12 cellular contexts compared by ENCODE assay signal in the genomic region with DNA sequence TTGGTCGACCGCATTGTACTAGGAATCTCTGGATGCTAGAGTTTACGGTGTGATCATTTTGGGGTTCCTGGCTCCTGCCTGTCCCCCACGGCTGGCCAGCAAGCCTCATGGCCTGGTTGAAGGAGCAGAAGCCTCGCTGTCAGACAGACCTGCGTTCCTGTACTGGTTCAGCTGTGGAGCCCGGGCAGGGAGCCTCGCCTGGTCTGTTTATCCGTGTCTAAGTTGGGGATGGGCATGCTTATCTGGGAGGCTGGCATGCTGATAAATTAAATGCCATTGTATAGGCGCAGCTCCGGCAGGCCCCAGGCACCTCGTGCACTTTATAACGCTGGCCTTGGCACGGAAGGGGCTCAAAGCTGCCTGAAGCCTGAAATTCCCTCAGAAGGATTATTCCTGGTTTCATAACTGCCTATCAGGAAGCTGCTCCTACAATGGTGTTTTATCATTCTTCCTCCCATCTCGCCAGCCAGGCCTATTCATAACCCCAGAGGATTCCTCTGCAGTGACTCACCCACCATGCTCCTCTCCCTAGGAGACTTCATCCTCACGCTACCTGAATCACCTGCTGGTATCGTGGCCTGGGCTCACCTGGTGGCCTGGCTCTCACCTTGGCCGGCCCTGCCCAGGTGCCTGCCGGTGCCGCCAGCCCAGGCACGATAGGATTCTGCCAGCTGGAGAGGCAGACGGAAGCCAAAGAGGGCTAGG.
A peak's percentile ranks its signal among the peaks of the same experiment; 100 is the strongest.
DNase-seq lines count a peak whose midpoint lies in the region; ATAC-seq, FAIRE-seq and TF ChIP-seq lines count a peak whose summit lies in the region.
"Had no signal": no experiment of that assay in that cellular context is flagged by ENCODE, and none has a peak within 500 bp of the region (broad histone marks: within the 10 kb centered on the region; RNA-seq: fewer than 3 reads in every experiment).

No MANE protein-coding gene starts in this region.

- no peak overlapping the region for H2BK15ac ChIP-seq in H1 (ENCODE audit: low read length)

- ATAC-seq in activated T-cell treated with anti-CD3 and anti-CD28 coated beads, Interleukin-2, amount 50 U/mL, for 72 hours (replicated peaks in 1 of 2): no peak
- ATAC-seq: activated CD8-positive, alpha-beta T cell treated with anti-CD3 and anti-CD28 coated beads for 36 hours had no signal

- H2BK120ac ChIP-seq in H1 (replicated peaks; ENCODE audit: low read depth, low read length): no peak overlapping the region

- H3K27ac ChIP-seq in H1 (ENCODE audit: low read depth, low read length): no peak overlapping the region

- H3K56ac ChIP-seq in H1 (replicated peaks; ENCODE audit: insufficient read length, low read depth, low read length): no peak overlapping the region

- peaks cover 0 to 4% (median 1%) of the 10 kb centered on the region in 4 experiments; a peak in 2 of 7 replicates for H3K4me1 ChIP-seq in H1 (replicated peaks in 1 of 4; ENCODE audit: control insufficient read depth in 3 of 4, insufficient read depth in 4 of 4, low read length in 3 of 4)

- POLR2A ChIA-PET in H1 (lab: Charles Lee; ENCODE audit: partially characterized antibody): no interaction called here

- DNase-seq in AG08395 (ENCODE audit: low spot score) (peak; percentile 64), LHCN-M2 (ENCODE audit: low read depth) (peak; percentile 83), H1 (ENCODE audit: low read depth in 1 of 2, low spot score in 2 of 2) (no peak), mesenteric fat pad (ENCODE audit: low spot score) (peak; percentile 86), D341Med (ENCODE audit: low spot score) (no peak), NCI-H2227 treated with DMSO at 0.1 percent for 48 hours (lab: John Stamatoyannopoulos, UW) (no peak)
- no peak for DNase-seq in activated CD4-positive, alpha-beta T cell treated with anti-CD3 and anti-CD28 coated beads, Interleukin-2, amount 50 U/mL, for 1 hour
- no peak for DNase-seq in activated T-cell treated with anti-CD3 and anti-CD28 coated beads, Interleukin-2, amount 50 U/mL, for 72 hours
- DNase-seq: activated CD8-positive, alpha-beta T cell treated with anti-CD3 and anti-CD28 coated beads for 36 hours; CD4-positive, alpha-beta T cell; stimulated activated CD4-positive, alpha-beta T cell treated with anti-CD3 and anti-CD28 coated beads, Interleukin-4, amount 100 ng/mL, for 24 hours had no signal

- no peak for FAIRE-seq in H1 (lab: Jason Lieb, UNC)
- FAIRE-seq: colon had no signal

- WGBS in H1 (ENCODE audit: extremely low coverage in 1 of 2, insufficient coverage in 1 of 2, insufficient read length in 1 of 2, insufficient replicate concordance in 2 of 2, low coverage in 1 of 2, low lambda C conversion rate in 2 of 2, missing lambda C conversion rate in 1 of 2), 2 experiments: 85% methylated on average over 22 of the region's 22 CpGs; no CpG with 5 or more reads in 1 of the 2 experiments

- no peak for TF ChIP-seq POLR2A in H1 (IDR thresholded peaks at IDR 0.05; ENCODE audit: control extremely low read depth in 1 of 2, low read depth in 2 of 2, low read length in 2 of 2)

- CTCF ChIA-PET in H1 (lab: Charles Lee; ENCODE audit: partially characterized antibody): interaction anchor here (0.6 to 1.1 kb wide), 4 partner anchors 13 to 114 kb away, joined by 3 to 4 read pairs (median 3); no protein-coding TSS in a partner anchor

- no peak overlapping the region for H3K4me2 ChIP-seq in H1 (ENCODE audit: insufficient read depth in 1 of 2, low read depth in 2 of 2, low read length in 2 of 2)

- no peaks in the 10 kb centered on the region for H4K20me1 ChIP-seq in H1 (replicated peaks in 1 of 2; ENCODE audit: control insufficient read depth in 1 of 2, insufficient read depth in 2 of 2, low read length in 2 of 2)

- H3K14ac ChIP-seq in H1 (ENCODE audit: insufficient read length): no peak overlapping the region

- no peak overlapping the region for H2AK5ac ChIP-seq in H1 (ENCODE audit: low read depth, low read length)

- peaks cover 2 to 8% of the 10 kb centered on the region in 2 donors for H3K36me3 Mint-ChIP-seq in activated T-cell treated with anti-CD3 and anti-CD28 coated beads, Interleukin-2, amount 50 U/mL, for 72 hours (ENCODE audit: insufficient read depth in 2 of 2)

- H3K23ac ChIP-seq in H1 (ENCODE audit: insufficient read length): no peak overlapping the region

- peaks cover 22% of the 10 kb centered on the region for H3K27me3 Mint-ChIP-seq in activated T-cell treated with anti-CD3 and anti-CD28 coated beads, Interleukin-2, amount 50 U/mL, for 72 hours (ENCODE audit: low read depth)

- no peak overlapping the region for H4K5ac ChIP-seq in H1 (ENCODE audit: insufficient read length, low read depth, low read length)

- H2AFZ ChIP-seq in H1 (ENCODE audit: low read length): no peak overlapping the region

- H2BK20ac ChIP-seq in H1 (ENCODE audit: low read length): no peak overlapping the region

- no peaks in the 10 kb centered on the region for H3K36me3 ChIP-seq in H1 (ENCODE audit: control insufficient read depth in 2 of 4, insufficient read depth in 4 of 4, low read length in 3 of 4)

- no peaks in the 10 kb centered on the region for H3K79me1 ChIP-seq in H1 (ENCODE audit: low read depth, low read length)

- H3K9ac ChIP-seq in H1 (replicated peaks in 1 of 4; ENCODE audit: extremely low read depth in 1 of 4, low read depth in 3 of 4, low read length in 3 of 4): no peak overlapping the region

- H3K4me3 Mint-ChIP-seq in activated T-cell treated with anti-CD3 and anti-CD28 coated beads, Interleukin-2, amount 50 U/mL, for 72 hours: no peak overlapping the region
- H3K4me3 Mint-ChIP-seq: activated CD8-positive, alpha-beta T cell treated with anti-CD3 and anti-CD28 coated beads for 36 hours; CD4-positive, alpha-beta T cell had no signal

- TF ChIP-seq CTCF in H1 (IDR thresholded peaks at IDR 0.05; ENCODE audit: control extremely low read depth in 1 of 3, insufficient read depth in 1 of 3, low read depth in 1 of 3, low read length in 3 of 3): no peak

- no peak overlapping the region; the same call in 1 of the 2 replicates for H4K8ac ChIP-seq in H1 (ENCODE audit: extremely low read depth, insufficient read depth, low read length)

- 0 out of 2 replicates have a peak overlapping the region, but pooled peaks have one; percentile 9 for H2BK12ac ChIP-seq in H1 (ENCODE audit: low read depth, low read length)

- peaks cover 9 to 15% of the 10 kb centered on the region in 2 donors for H3K9me3 Mint-ChIP-seq in activated T-cell treated with anti-CD3 and anti-CD28 coated beads, Interleukin-2, amount 50 U/mL, for 72 hours
- H3K9me3 Mint-ChIP-seq: CD4-positive, alpha-beta T cell had no signal

- H3K9me3 ChIP-seq in H1 (ENCODE audit: insufficient read depth in 2 of 2, low read depth in 1 of 2, low read length in 1 of 2): peaks cover 0 to 10% of the 10 kb centered on the region in 2 experiments; a peak in 2 of 4 replicates

- H4K91ac ChIP-seq in H1 (replicated peaks; ENCODE audit: insufficient read length, low read length): no peak overlapping the region

- no peak overlapping the region for H3K4ac ChIP-seq in H1 (replicated peaks; ENCODE audit: insufficient read length, low read depth, low read length)

- no peak overlapping the region for H3K27ac Mint-ChIP-seq in activated T-cell treated with anti-CD3 and anti-CD28 coated beads, Interleukin-2, amount 50 U/mL, for 72 hours
- H3K27ac Mint-ChIP-seq: activated CD8-positive, alpha-beta T cell treated with anti-CD3 and anti-CD28 coated beads for 36 hours; CD4-positive, alpha-beta T cell had no signal

- H3K4me1 Mint-ChIP-seq in activated T-cell treated with anti-CD3 and anti-CD28 coated beads, Interleukin-2, amount 50 U/mL, for 72 hours (ENCODE audit: low read depth): no peaks in the 10 kb centered on the region

- H3K79me2 ChIP-seq in H1 (ENCODE audit: control insufficient read depth in 1 of 2, insufficient read depth in 2 of 2, low read length in 2 of 2): no peaks in the 10 kb centered on the region

- peaks cover 8% of the 10 kb centered on the region; the same call in 1 of the 2 replicates for H3K23me2 ChIP-seq in H1 (ENCODE audit: low read depth, low read length)

- H3K4me3 ChIP-seq in H1 (ENCODE audit: extremely low read depth in 1 of 4, insufficient read depth in 2 of 4, low read depth in 3 of 4, low read length in 4 of 4): no peak overlapping the region

- H3K27me3 ChIP-seq in H1 (replicated peaks in 1 of 4; ENCODE audit: control insufficient read depth in 3 of 4, extremely low read depth in 1 of 4, insufficient read depth in 3 of 4, low read length in 3 of 4): no peaks in the 10 kb centered on the region

- no peak for TF ChIP-seq RAD21 in H1 (IDR thresholded peaks at IDR 0.05 in 1 of 2, conservative IDR thresholded peaks at IDR 0.05 in 1 of 2; ENCODE audit: low read depth in 2 of 2, low read length in 2 of 2)

- no peak overlapping the region for H2BK5ac ChIP-seq in H1 (ENCODE audit: low read depth, low read length)

- H3K18ac ChIP-seq in H1 (ENCODE audit: extremely low read depth, low read length): no peak overlapping the region

- TF ChIP-seq EP300 in H1 (IDR thresholded peaks at IDR 0.05; ENCODE audit: borderline replicate concordance in 1 of 2, low read depth in 2 of 2, low read length in 2 of 2): no peak

TF ChIP-seq in H1, 55 proteins besides CTCF, POLR2A, EP300 and RAD21:
- TF ChIP-seq CREB1 (IDR thresholded peaks at IDR 0.05): no peak
- TF ChIP-seq NANOG (IDR thresholded peaks at IDR 0.05; ENCODE audit: insufficient read depth, low read depth, low read length, poor library complexity, severe bottlenecking): no peak
- no peak for TF ChIP-seq KDM5A (IDR thresholded peaks at IDR 0.05; ENCODE audit: low read length)
- no peak for TF ChIP-seq RNF2 (IDR thresholded peaks at IDR 0.05; ENCODE audit: borderline replicate concordance, low read depth, low read length, missing control alignments, poor library complexity, severe bottlenecking)
- TF ChIP-seq SP1 (IDR thresholded peaks at IDR 0.05; ENCODE audit: low read depth, low read length): no peak
- peak; percentile 62 for TF ChIP-seq JUND (IDR thresholded peaks at IDR 0.05; ENCODE audit: low read length)
- TF ChIP-seq SIRT6 (IDR thresholded peaks at IDR 0.05; ENCODE audit: low read length): no peak
- no peak for TF ChIP-seq YY1 (IDR thresholded peaks at IDR 0.05; ENCODE audit: low read depth, low read length)

Comparison
In these comparisons a context has a peak if more than half of its experiments do, and no peak if none do; other contexts are left out.
1. DNase-seq: peak in AG08395 (single experiment), LHCN-M2 (single experiment) and mesenteric fat pad (single experiment); none in H1 (0 of 2), D341Med (single experiment), activated CD4-positive, alpha-beta T cell treated with anti-CD3 and anti-CD28 coated beads, Interleukin-2, amount 50 U/mL, for 1 hour (single experiment), NCI-H2227 treated with DMSO at 0.1 percent for 48 hours (single experiment) and activated T-cell treated with anti-CD3 and anti-CD28 coated beads, Interleukin-2, amount 50 U/mL, for 72 hours (0 of 2).